ENCODE assay signal across 14 cellular contexts in the genomic region with DNA sequence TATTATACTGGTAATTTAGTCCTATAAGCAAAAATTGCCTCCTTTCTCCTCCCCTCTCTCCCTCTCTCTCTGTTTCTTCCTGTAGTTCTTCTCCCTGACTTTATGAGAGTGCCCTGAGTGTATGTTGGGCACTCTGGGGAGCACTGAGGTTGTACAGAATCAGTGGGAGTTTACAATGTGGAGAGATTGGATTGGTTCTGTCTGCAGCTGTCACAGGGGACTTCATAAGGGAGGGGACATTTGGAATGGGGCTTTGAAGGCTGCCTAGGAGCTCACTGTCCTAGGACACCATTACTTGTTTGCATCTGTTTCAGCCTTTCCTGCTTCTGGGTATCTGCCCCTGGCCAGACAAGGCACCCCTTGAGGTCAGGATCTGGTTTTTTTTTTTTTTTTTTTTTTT. TPM values are rescaled to one million over a fixed set of nuclear protein-coding genes. Genes with fewer than 3 reads are reported as not detected.
A peak's percentile ranks its signal among the peaks of the same experiment; 100 is the strongest.
DNase-seq lines count a peak whose midpoint lies in the region; ATAC-seq, FAIRE-seq and TF ChIP-seq lines count a peak whose summit lies in the region.
"Had no signal": no experiment of that assay in that cellular context is flagged by ENCODE, and none has a peak within 500 bp of the region (broad histone marks: within the 10 kb centered on the region; RNA-seq: fewer than 3 reads in every experiment).

No MANE protein-coding gene starts in this region.

- H3K27ac ChIP-seq in kidney (ENCODE audit: low read depth in 2 of 2, low read length in 2 of 2) (peak overlapping the region in 1 of 2 donors; percentile 61), subcutaneous abdominal adipose tissue (ENCODE audit: low read depth, low read length) (peak overlapping the region; percentile 24)
- H3K27ac ChIP-seq: BLaER1, epithelial cell of prostate, ovary had no signal

- no peak for FAIRE-seq in kidney (lab: Jason Lieb, UNC)

- DNase-seq in COLO829 (ENCODE audit: low spot score) (peak; percentile 35), RPMI7951 (ENCODE audit: low read depth) (peak; percentile 35), kidney (peak; percentile 3)
- no peak for DNase-seq in activated T-cell treated with anti-CD3 and anti-CD28 coated beads, Interleukin-2, amount 50 U/mL, for 4 hours
- DNase-seq: activated CD4-positive, CD25-positive, alpha-beta regulatory T cell; activated CD8-positive, alpha-beta memory T cell treated with anti-CD3 and anti-CD28 coated beads, Interleukin-2, amount 50 U/mL, for 4 hours; NCI-H2171 treated with DMSO at 0.1 percent for 48 hours; ovary had no signal

- peaks cover 27% of the 10 kb centered on the region for H3K36me3 Mint-ChIP-seq in activated T-cell treated with anti-CD3 and anti-CD28 coated beads, Interleukin-2, amount 50 U/mL, for 4 hours (ENCODE audit: insufficient read depth)

- H3K4me3 ChIP-seq in kidney (ENCODE audit: low read length in 2 of 2) (no peak overlapping the region), subcutaneous abdominal adipose tissue (ENCODE audit: low read depth in 1 of 5, low read length in 5 of 5) (no peak overlapping the region)
- H3K4me3 ChIP-seq: BLaER1, ovary had no signal

- no peaks in the 10 kb centered on the region for H3K27me3 Mint-ChIP-seq in activated T-cell treated with anti-CD3 and anti-CD28 coated beads, Interleukin-2, amount 50 U/mL, for 4 hours (ENCODE audit: low read depth)

- ATAC-seq in GM18858 (IDR thresholded peaks at IDR 0.05; ENCODE audit: unreplicated experiment), result no peak
- ATAC-seq in activated T-cell treated with anti-CD3 and anti-CD28 coated beads, Interleukin-2, amount 50 U/mL, for 4 hours, result no peak
- ATAC-seq in HG03175 (IDR thresholded peaks at IDR 0.05; ENCODE audit: unreplicated experiment), result no peak

- H3K9me3 ChIP-seq in kidney (ENCODE audit: control insufficient read depth in 1 of 2, low read length in 2 of 2) (no peaks in the 10 kb centered on the region), subcutaneous abdominal adipose tissue (ENCODE audit: control insufficient read depth in 5 of 5, low read length in 5 of 5) (no peaks in the 10 kb centered on the region)
- H3K9me3 ChIP-seq: BLaER1, ovary had no signal

- H3K4me3 Mint-ChIP-seq in activated T-cell treated with anti-CD3 and anti-CD28 coated beads, Interleukin-2, amount 50 U/mL, for 4 hours, result no peak overlapping the region

- intact Hi-C loops in kidney (cut with DNase I), result no loop called here

- H3K4me1 ChIP-seq in kidney (ENCODE audit: control insufficient read depth in 1 of 2, insufficient read depth in 1 of 2, low read depth in 1 of 2, low read length in 2 of 2), result peaks cover 0 to 3% of the 10 kb centered on the region in 2 donors
- peaks cover 4 to 41% (median 22%) of the 10 kb centered on the region in 5 donors for H3K4me1 ChIP-seq in subcutaneous abdominal adipose tissue (ENCODE audit: control insufficient read depth in 5 of 5, insufficient read depth in 5 of 5, low read length in 5 of 5)

- H3K9ac ChIP-seq in kidney (ENCODE audit: low read length in 2 of 2) (no peak overlapping the region), subcutaneous abdominal adipose tissue (ENCODE audit: low read length in 5 of 5) (no peak overlapping the region)
- H3K9ac ChIP-seq: BLaER1 had no signal

- peaks cover 34% of the 10 kb centered on the region for H3K4me1 Mint-ChIP-seq in activated T-cell treated with anti-CD3 and anti-CD28 coated beads, Interleukin-2, amount 50 U/mL, for 4 hours (ENCODE audit: low read depth)

- TF ChIP-seq CTCF in kidney (IDR thresholded peaks at IDR 0.05; ENCODE audit: borderline replicate concordance, extremely low read depth, insufficient read depth), result no peak

- no peaks in the 10 kb centered on the region for H3K27me3 ChIP-seq in subcutaneous abdominal adipose tissue (ENCODE audit: control insufficient read depth in 5 of 5, insufficient read depth in 4 of 5, low read length in 5 of 5)
- H3K27me3 ChIP-seq: BLaER1, ovary had no signal

- H3K9me3 Mint-ChIP-seq in activated T-cell treated with anti-CD3 and anti-CD28 coated beads, Interleukin-2, amount 50 U/mL, for 4 hours, result no peaks in the 10 kb centered on the region
- H3K9me3 Mint-ChIP-seq: activated naive CD4-positive, alpha-beta T cell treated with anti-CD3 and anti-CD28 coated beads, Interleukin-2, amount 50 U/mL, for 72 hours had no signal

- peaks cover 43 to 69% of the 10 kb centered on the region in 2 donors for H3K36me3 ChIP-seq in kidney (ENCODE audit: control insufficient read depth in 1 of 2, insufficient read depth in 2 of 2, low read length in 2 of 2)
- peaks cover 0 to 75% (median 47%) of the 10 kb centered on the region in 5 donors for H3K36me3 ChIP-seq in subcutaneous abdominal adipose tissue (ENCODE audit: control insufficient read depth in 5 of 5, insufficient read depth in 5 of 5, low read length in 5 of 5)
- H3K36me3 ChIP-seq: ovary had no signal

RNA-seq across cellular contexts. Expression of gene SH3TC1, which starts 22.9 kb away (rescaled TPM):
- total RNA-seq in RPMI7951 (2014; rRNA removed; shearing (Covaris generic)), result 6.6 and 8.9 TPM in 2 replicates
- total RNA-seq in kidney, result 127 TPM
- 43.1 TPM for polyA plus RNA-seq in kidney (ENCODE audit: insufficient read depth, low read depth, low replicate concordance)
- total RNA-seq in activated T-cell treated with anti-CD3 and anti-CD28 coated beads, Interleukin-2, amount 50 U/mL, for 4 hours, result 1 to 10 TPM; 3.0 to 8.8 (median 4.0) TPM

RNA-seq across cellular contexts. Expression of gene HTRA3, which starts 47.6 kb away (rescaled TPM):
- 7.8 and 8.6 TPM in 2 replicates for total RNA-seq in RPMI7951 (2014; rRNA removed; shearing (Covaris generic))
- total RNA-seq in kidney, result 1.7 TPM
- polyA plus RNA-seq in kidney (ENCODE audit: insufficient read depth, low read depth, low replicate concordance), result 6.5 TPM
- not detected for total RNA-seq in activated T-cell treated with anti-CD3 and anti-CD28 coated beads, Interleukin-2, amount 50 U/mL, for 4 hours
- total RNA-seq: activated naive CD4-positive, alpha-beta T cell treated with anti-CD3 and anti-CD28 coated beads, Interleukin-2, amount 50 U/mL, for 72 hours had no signal

Comparison
In these comparisons a context has a peak if more than half of its experiments do, and no peak if none do; other contexts are left out.
1. RNA of gene SH3TC1, which starts 22.9 kb away (total RNA-seq): 127 TPM in kidney (single experiment); 6.6 to 8.9 TPM in RPMI7951 and 3.0 to 8.8 TPM in activated T-cell treated with anti-CD3 and anti-CD28 coated beads, Interleukin-2, amount 50 U/mL, for 4 hours; every median in the first group is over 10 times any median in the second.